8 cellular contexts compared by ENCODE assay signal in genomic region chr10:3239066-3239919, GRCh38.
DNase-seq lines count a peak whose midpoint lies in the region; ATAC-seq lines count a peak whose summit lies in the region.

No MANE protein-coding gene starts in this region.

- peaks cover 3% of the 10 kb centered on the region for H3K4me1 Mint-ChIP-seq in activated naive CD4-positive, alpha-beta T cell treated with anti-CD3 and anti-CD28 coated beads for 36 hours (ENCODE audit: low read depth)

- no peak overlapping the region for H3K27ac Mint-ChIP-seq in activated naive CD4-positive, alpha-beta T cell treated with anti-CD3 and anti-CD28 coated beads for 36 hours

- H3K4me3 ChIP-seq in rectal smooth muscle tissue (ENCODE audit: low read length), result peak overlapping the region; percentile 34
- H3K4me3 ChIP-seq in aorta (ENCODE audit: low read length in 2 of 2), result no peak overlapping the region

- H3K9ac ChIP-seq in rectal smooth muscle tissue (ENCODE audit: low read length), result no peak overlapping the region

- H3K9me3 ChIP-seq in aorta (ENCODE audit: control insufficient read depth, low read length), result no peaks in the 10 kb centered on the region

- H3K27ac ChIP-seq in rectal smooth muscle tissue (ENCODE audit: low read depth, low read length), result no peak overlapping the region
- H3K27ac ChIP-seq in aorta (ENCODE audit: low read depth in 1 of 2, low read length in 2 of 2), result no peak overlapping the region

- H3K27me3 ChIP-seq in rectal smooth muscle tissue (ENCODE audit: control insufficient read depth, insufficient read depth, low read length) (peaks cover 3% of the 10 kb centered on the region), aorta (ENCODE audit: control insufficient read depth in 1 of 2, insufficient read depth in 2 of 2, low read length in 1 of 2) (no peaks in the 10 kb centered on the region)

- peaks cover 33% of the 10 kb centered on the region for H3K27me3 Mint-ChIP-seq in activated naive CD4-positive, alpha-beta T cell treated with anti-CD3 and anti-CD28 coated beads for 36 hours (ENCODE audit: low read depth)

- 42 to 45% methylated on average over 35 of the region's 35 CpGs for WGBS in aorta, 2 donors

- ATAC-seq in HG03135 (IDR thresholded peaks at IDR 0.05; ENCODE audit: unreplicated experiment) (peak; percentile 71), aorta (ENCODE audit: low FRiP score) (peak; percentile 87)

- CTCF ChIA-PET in activated naive CD4-positive, alpha-beta T cell treated with anti-CD3 and anti-CD28 coated beads for 36 hours (lab: Charles Lee), result interaction anchor here (0.8 to 1.5 kb wide), 3 partner anchors 11 to 274 kb away, joined by 3 to 5 read pairs (median 3); no protein-coding TSS in a partner anchor

- H3K36me3 ChIP-seq in rectal smooth muscle tissue (ENCODE audit: control insufficient read depth, insufficient read depth, low read length) (no peaks in the 10 kb centered on the region), aorta (ENCODE audit: control insufficient read depth in 1 of 2, insufficient read depth in 2 of 2, low read length in 1 of 2) (no peaks in the 10 kb centered on the region)

- intact Hi-C loops in activated naive CD4-positive, alpha-beta T cell treated with anti-CD3 and anti-CD28 coated beads for 36 hours (cut with micrococcal nuclease), result loop anchor here (1.0 kb wide), 1 partner anchor 1417 kb away; no protein-coding TSS in a partner anchor
- intact Hi-C loops in cardiac septum (cut with DNase I), result loop anchor here (5.0 kb wide), 3 partner anchors 213 to 1528 kb away; no protein-coding TSS in a partner anchor
- intact Hi-C loops in aorta (cut with DNase I), result loop anchor here (2.0 to 10.0 kb wide), 7 partner anchors 536 to 1528 kb away; no protein-coding TSS in a partner anchor

- H3K4me1 ChIP-seq in rectal smooth muscle tissue (ENCODE audit: control insufficient read depth, insufficient read depth, low read length) (peaks cover 2% of the 10 kb centered on the region), aorta (ENCODE audit: control insufficient read depth in 1 of 2, insufficient read depth in 2 of 2, low read length in 2 of 2) (no peaks in the 10 kb centered on the region)

- DNase-seq in NCI-H2171 treated with DMSO at 0.1 percent for 48 hours (lab: John Stamatoyannopoulos, UW), result peak; percentile 4
- no peak for DNase-seq in NCI-H2171 (lab: John Stamatoyannopoulos, UW)
- DNase-seq in SK-MEL-5 (ENCODE audit: low read depth, low spot score), result peak; percentile 26
- DNase-seq in activated naive CD4-positive, alpha-beta T cell treated with anti-CD3 and anti-CD28 coated beads for 36 hours, result peak; percentile 81
- peak; percentile 91 for DNase-seq in cardiac septum (ENCODE audit: low spot score)
- peak; percentile 82 to 92 for DNase-seq in aorta

- no peaks in the 10 kb centered on the region for H3K36me3 Mint-ChIP-seq in activated naive CD4-positive, alpha-beta T cell treated with anti-CD3 and anti-CD28 coated beads for 36 hours (ENCODE audit: low read depth)

- no peaks in the 10 kb centered on the region for H3K9me3 Mint-ChIP-seq in activated naive CD4-positive, alpha-beta T cell treated with anti-CD3 and anti-CD28 coated beads for 36 hours

- in situ Hi-C loops in SK-MEL-5 (cut with HindIII; ENCODE audit: low pct_unique_long_range_greater_than_20kb, low sequenced_read_pairs), result no loop called here

- no peak overlapping the region for H3K4me3 Mint-ChIP-seq in activated naive CD4-positive, alpha-beta T cell treated with anti-CD3 and anti-CD28 coated beads for 36 hours
